In genomic region chr2:53785378-53785777, GRCh38 we compare ENCODE assay signal across 8 cellular contexts. TPM values are rescaled to one million over a fixed set of nuclear protein-coding genes. Genes with fewer than 3 reads are reported as not detected.
DNase-seq lines count a peak whose midpoint lies in the region; ATAC-seq and TF ChIP-seq lines count a peak whose summit lies in the region.

No MANE protein-coding gene starts in this region.

- CTCF ChIA-PET in BJ (lab: Yijun Ruan, JAX), result no interaction called here

- peaks cover 2% of the 10 kb centered on the region for H3K36me3 Mint-ChIP-seq in chondrocyte (ENCODE audit: low read depth)
- H3K36me3 Mint-ChIP-seq in natural killer cell treated with Interleukin-12 subunit alpha and Interleukin-12 subunit beta and Interleukin-15 and Interleukin-18, amount 100 ng/mL, for 72 hours, result peaks cover 8% of the 10 kb centered on the region

- no peaks in the 10 kb centered on the region for H3K27me3 ChIP-seq in BJ (ENCODE audit: control insufficient read depth, insufficient read depth, low read length)

- TF ChIP-seq CTCF in BJ (IDR thresholded peaks at IDR 0.05; ENCODE audit: insufficient read depth, low read depth, low read length), result no peak
- TF ChIP-seq CTCF in chondrocyte (IDR thresholded peaks at IDR 0.05), result no peak
- TF ChIP-seq CTCF in omental fat pad (IDR thresholded peaks at IDR 0.05), result no peak

- H3K36me3 ChIP-seq in BJ (ENCODE audit: control insufficient read depth, insufficient read depth, low read length), result no peaks in the 10 kb centered on the region

- H3K4me3 ChIP-seq in BJ (ENCODE audit: low read depth, low read length), result peak overlapping the region; percentile 54
- H3K4me3 ChIP-seq in Jurkat, Clone E6-1 (ENCODE audit: low read length), result peak overlapping the region; percentile 94

- H3K4me3 Mint-ChIP-seq in chondrocyte (ENCODE audit: unreplicated experiment), result peak overlapping the region; percentile 99
- peak overlapping the region; percentile 100 for H3K4me3 Mint-ChIP-seq in natural killer cell treated with Interleukin-12 subunit alpha and Interleukin-12 subunit beta and Interleukin-15 and Interleukin-18, amount 100 ng/mL, for 72 hours

- ATAC-seq in natural killer cell treated with Interleukin-12 subunit alpha and Interleukin-12 subunit beta and Interleukin-15 and Interleukin-18, amount 100 ng/mL, for 72 hours, result no peak
- ATAC-seq in omental fat pad (ENCODE audit: low FRiP score), result no peak

- peaks cover 51% of the 10 kb centered on the region for H3K4me1 Mint-ChIP-seq in chondrocyte (ENCODE audit: low read depth)
- H3K4me1 Mint-ChIP-seq in natural killer cell treated with Interleukin-12 subunit alpha and Interleukin-12 subunit beta and Interleukin-15 and Interleukin-18, amount 100 ng/mL, for 72 hours (ENCODE audit: low read depth in 2 of 2), result peaks cover 28 to 41% of the 10 kb centered on the region in 2 donors

- no peaks in the 10 kb centered on the region for H3K27me3 Mint-ChIP-seq in chondrocyte (ENCODE audit: low read depth)
- no peaks in the 10 kb centered on the region for H3K27me3 Mint-ChIP-seq in natural killer cell treated with Interleukin-12 subunit alpha and Interleukin-12 subunit beta and Interleukin-15 and Interleukin-18, amount 100 ng/mL, for 72 hours

- DNase-seq in BJ (ENCODE audit: low read depth), result no peak
- no peak for DNase-seq in Jurkat, Clone E6-1 (ENCODE audit: low read depth, low spot score)
- DNase-seq in chondrocyte (ENCODE audit: low spot score), result no peak
- DNase-seq in natural killer cell treated with Interleukin-12 subunit alpha and Interleukin-12 subunit beta and Interleukin-15 and Interleukin-18, amount 100 ng/mL, for 72 hours (ENCODE audit: low spot score), result no peak
- DNase-seq in omental fat pad (ENCODE audit: low spot score), result no peak
- no peak for DNase-seq in AG20443 (ENCODE audit: low spot score)
- DNase-seq in islet precursor cell, result no peak
- DNase-seq in UCSD-AML1 (lab: John Stamatoyannopoulos, UW; ENCODE audit: unreplicated experiment), result no peak

- POLR2A ChIA-PET in BJ (lab: Charles Lee), result no interaction called here

- H3K27ac Mint-ChIP-seq in chondrocyte (ENCODE audit: unreplicated experiment), result peak overlapping the region; percentile 97
- peak overlapping the region; percentile 92 to 95 for H3K27ac Mint-ChIP-seq in natural killer cell treated with Interleukin-12 subunit alpha and Interleukin-12 subunit beta and Interleukin-15 and Interleukin-18, amount 100 ng/mL, for 72 hours

- H3K9me3 Mint-ChIP-seq in chondrocyte (ENCODE audit: low read depth), result no peaks in the 10 kb centered on the region
- no peaks in the 10 kb centered on the region for H3K9me3 Mint-ChIP-seq in natural killer cell treated with Interleukin-12 subunit alpha and Interleukin-12 subunit beta and Interleukin-15 and Interleukin-18, amount 100 ng/mL, for 72 hours

RNA-seq across cellular contexts. Expression of gene ASB3, which starts 1.4 kb away (rescaled TPM):
- 10.9 and 22.5 TPM in 2 replicates for polyA plus RNA-seq in BJ (2011; rRNA removed)
- 13.1 and 16.6 TPM in 2 replicates for polyA minus RNA-seq in BJ (2011; rRNA and poly(A)+ RNA removed)
- 32.0 TPM for polyA plus RNA-seq in Jurkat, Clone E6-1 (2012; ENCODE audit: insufficient read depth, insufficient read length)
- total RNA-seq in chondrocyte (18.9 to 28.4 TPM (median 20.9 TPM) in 3 replicates), omental fat pad (10 to 100 TPM in 3 of 4 donors, 1 to 10 TPM in 1; 7.0 to 24.9 (median 12.0) TPM)
- 10 to 100 TPM; 18.9 to 29.1 TPM for total RNA-seq in natural killer cell treated with Interleukin-12 subunit alpha and Interleukin-12 subunit beta and Interleukin-15 and Interleukin-18, amount 100 ng/mL, for 72 hours

RNA-seq across cellular contexts. Expression of gene ERLEC1, which starts 1.5 kb away (rescaled TPM):
- 26.6 and 55.6 TPM in 2 replicates for polyA plus RNA-seq in BJ (2011; rRNA removed)
- 10.8 and 11.9 TPM in 2 replicates for polyA minus RNA-seq in BJ (2011; rRNA and poly(A)+ RNA removed)
- 29.3 TPM for polyA plus RNA-seq in Jurkat, Clone E6-1 (2012; ENCODE audit: insufficient read depth, insufficient read length)
- 71.4 to 93.4 TPM (median 71.6 TPM) in 3 replicates for total RNA-seq in chondrocyte
- 10 to 100 TPM; 24.8 to 45.9 TPM for total RNA-seq in natural killer cell treated with Interleukin-12 subunit alpha and Interleukin-12 subunit beta and Interleukin-15 and Interleukin-18, amount 100 ng/mL, for 72 hours
- 10 to 100 TPM; 42.9 to 76.1 (median 48.5) TPM for total RNA-seq in omental fat pad

RNA-seq across cellular contexts. Expression of gene CHAC2, which starts 17.8 kb away (rescaled TPM):
- polyA plus RNA-seq in BJ (2011; rRNA removed), result 0.98 and 2.0 TPM in 2 replicates
- 0.41 and 0.57 TPM in 2 replicates for polyA minus RNA-seq in BJ (2011; rRNA and poly(A)+ RNA removed)
- polyA plus RNA-seq in Jurkat, Clone E6-1 (2012; ENCODE audit: insufficient read depth, insufficient read length), result 20.4 TPM
- total RNA-seq in chondrocyte, result 2.7 to 3.0 TPM (median 2.9 TPM) in 3 replicates
- total RNA-seq in natural killer cell treated with Interleukin-12 subunit alpha and Interleukin-12 subunit beta and Interleukin-15 and Interleukin-18, amount 100 ng/mL, for 72 hours, result 10 to 100 TPM; 10.6 to 19.3 TPM
- total RNA-seq in omental fat pad, result 1 to 10 TPM; 3.2 to 7.2 (median 4.5) TPM
